ENCODE assay signal across 32 cellular contexts in genomic region chr7:52555805-52556204, GRCh38.
"Had no signal": no experiment of that assay in that cellular context is flagged by ENCODE, and none has a peak within 500 bp of the region (broad histone marks: within the 10 kb centered on the region; RNA-seq: fewer than 3 reads in every experiment).

No MANE protein-coding gene starts in this region.

- ATAC-seq: activated CD4-positive, alpha-beta T cell treated with anti-CD3 and anti-CD28 coated beads for 36 hours; activated CD8-positive, alpha-beta memory T cell treated with anti-CD3 and anti-CD28 coated beads, Interleukin-2, amount 10 ng/mL, durations not matched to agents 7 days and 5 days; activated CD8-positive, alpha-beta T cell treated with anti-CD3 and anti-CD28 coated beads, Interleukin-2, amount 10 ng/mL, durations not matched to agents 7 days and 5 days; activated naive CD8-positive, alpha-beta T cell treated with anti-CD3 and anti-CD28 coated beads, Interleukin-2, amount 50 U/mL, for 24 hours; body of pancreas; effector memory CD8-positive, alpha-beta T cell; foreskin keratinocyte; gastrocnemius medialis; heart left ventricle; T-helper 17 cell had no signal

- H3K27ac ChIP-seq: adrenal gland, body of pancreas, esophagus muscularis mucosa, foreskin keratinocyte, gastrocnemius medialis, heart left ventricle had no signal

- H3K36me3 ChIP-seq: adrenal gland, esophagus muscularis mucosa, gastrocnemius medialis, heart left ventricle had no signal

- H3K9me3 ChIP-seq: adrenal gland, body of pancreas, esophagus muscularis mucosa, gastrocnemius medialis had no signal

- H3K4me3 ChIP-seq: adrenal gland, body of pancreas, esophagus muscularis mucosa, gastrocnemius medialis, heart left ventricle had no signal

- H3K4me1 ChIP-seq: adrenal gland, body of pancreas, esophagus muscularis mucosa, foreskin keratinocyte, gastrocnemius medialis, heart left ventricle had no signal

- FAIRE-seq: colon had no signal

- DNase-seq: activated CD4-positive, alpha-beta memory T cell treated with anti-CD3 and anti-CD28 coated beads for 36 hours; activated CD4-positive, alpha-beta T cell treated with anti-CD3 and anti-CD28 coated beads for 36 hours; activated CD4-positive, alpha-beta T cell treated with anti-CD3 and anti-CD28 coated beads, Interleukin-2, amount 10 ng/mL, durations not matched to agents 24 days and 14 days; activated CD4-positive, CD25-positive, alpha-beta regulatory T cell; activated CD4-positive, CD25-positive, alpha-beta regulatory T cell treated with anti-CD3 and anti-CD28 coated beads, Interleukin-2, amount 50 U/mL, for 72 hours; activated CD8-positive, alpha-beta memory T cell treated with anti-CD3 and anti-CD28 coated beads, Interleukin-2, amount 10 ng/mL, durations not matched to agents 7 days and 5 days; activated CD8-positive, alpha-beta memory T cell treated with anti-CD3 and anti-CD28 coated beads, Interleukin-2, amount 50 U/mL, for 4 hours; activated CD8-positive, alpha-beta T cell treated with anti-CD3 and anti-CD28 coated beads, Interleukin-2, amount 10 ng/mL, durations not matched to agents 7 days and 5 days; activated effector memory CD4-positive, alpha-beta T cell treated with anti-CD3 and anti-CD28 coated beads, Interleukin-2, amount 50 U/mL, for 16 hours; activated naive CD4-positive, alpha-beta T cell treated with anti-CD3 and anti-CD28 coated beads for 36 hours; activated naive CD8-positive, alpha-beta T cell treated with anti-CD3 and anti-CD28 coated beads for 36 hours; activated naive CD8-positive, alpha-beta T cell treated with anti-CD3 and anti-CD28 coated beads, Interleukin-2, amount 50 U/mL, for 24 hours; activated T-cell treated with anti-CD3 and anti-CD28 coated beads, Interleukin-2, amount 50 U/mL, for 1 hour; activated T-cell treated with anti-CD3 and anti-CD28 coated beads, Interleukin-2, amount 50 U/mL, for 48 hours; adrenal gland; amygdala; aorta; body of pancreas; caudate nucleus; cortex of kidney; dermis blood vessel endothelial cell; effector CD4-positive, alpha-beta T cell; effector memory CD8-positive, alpha-beta T cell; erythroblast; foreskin keratinocyte; gastrocnemius medialis; glutamatergic neuron; heart left ventricle; T-helper 17 cell; T1000 had no signal

- H3K27me3 ChIP-seq: adrenal gland, body of pancreas, esophagus muscularis mucosa, foreskin keratinocyte, gastrocnemius medialis, heart left ventricle had no signal
